ENCODE assay signal across 8 cellular contexts in the genomic region with DNA sequence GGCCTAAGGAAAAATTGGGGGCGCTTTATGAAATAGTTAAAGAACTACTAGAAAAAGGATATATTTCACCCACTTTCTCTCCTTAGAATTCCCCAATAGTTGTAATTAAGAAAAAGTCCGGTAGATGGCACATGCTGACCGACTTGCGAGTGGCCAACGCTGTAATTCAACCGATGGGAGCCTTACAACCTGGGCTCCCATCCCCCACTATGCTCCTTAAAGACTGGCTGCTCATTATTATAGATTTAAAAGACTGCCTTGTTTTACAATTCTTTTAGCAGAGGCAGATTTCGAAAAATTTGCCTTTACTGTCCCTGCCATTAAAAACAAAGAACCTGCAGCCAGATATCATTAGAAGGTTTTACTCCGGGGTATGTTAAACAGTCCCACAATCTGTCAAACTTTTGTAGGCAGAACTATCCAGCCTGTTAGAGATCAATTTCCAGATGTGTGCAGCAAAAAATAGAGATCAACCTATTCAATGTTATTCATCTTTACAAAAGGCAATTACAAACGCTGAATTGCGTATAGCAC.
A peak's percentile ranks its signal among the peaks of the same experiment; 100 is the strongest.
DNase-seq lines count a peak whose midpoint lies in the region; ATAC-seq lines count a peak whose summit lies in the region.

No MANE protein-coding gene starts in this region.

- DNase-seq in AG08396 (ENCODE audit: low spot score) = peak; percentile 68
- peak; percentile 86 for DNase-seq in NCI-H2029 treated with DMSO at 0.1 percent for 48 hours (lab: John Stamatoyannopoulos, UW)
- peak; percentile 38 for DNase-seq in T1000 (lab: John Stamatoyannopoulos, UW)
- DNase-seq in dedifferentiated amniotic fluid mesenchymal stem cell (ENCODE audit: extremely low spot score) = peak; percentile 86
- DNase-seq in kidney tubule cell (ENCODE audit: low spot score) = peak; percentile 84
- peak; percentile 44 for DNase-seq in stimulated activated CD4-positive, alpha-beta T cell treated with anti-CD3 and anti-CD28 coated beads, Interleukin-4, amount 100 ng/mL, for 1 hour

- ATAC-seq in GM18511 (IDR thresholded peaks at IDR 0.05; ENCODE audit: unreplicated experiment) = peak; percentile 88
- peak; percentile 60 for ATAC-seq in HG03039 (IDR thresholded peaks at IDR 0.05; ENCODE audit: unreplicated experiment)

Comparison
In these comparisons a context has a peak if more than half of its experiments do, and no peak if none do; other contexts are left out.
1. Peak in every context shown above with its lines: DNase-seq and ATAC-seq.